38 cellular contexts compared by ENCODE assay signal in the genomic region with DNA sequence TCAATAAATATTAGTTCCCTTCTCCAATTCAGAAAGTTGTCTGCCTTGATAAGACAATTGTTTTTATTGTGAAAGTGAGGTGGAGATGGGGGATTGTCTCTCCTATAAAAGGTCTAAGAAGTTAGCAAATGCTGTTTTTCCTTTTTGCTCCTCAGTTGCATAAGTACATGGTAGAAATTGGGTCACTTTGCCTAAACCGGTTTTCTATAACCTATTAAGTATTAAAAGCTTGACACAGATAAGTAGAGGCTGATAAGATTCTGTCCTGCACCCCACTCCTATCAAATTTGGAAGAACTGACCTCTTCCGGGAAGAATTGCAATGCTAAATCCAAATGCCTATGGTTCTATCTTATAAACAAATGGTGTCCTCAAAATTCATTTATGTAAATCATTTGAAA. TPM values are rescaled to one million over a fixed set of nuclear protein-coding genes. Genes with fewer than 3 reads are reported as not detected.
"Had no signal": no experiment of that assay in that cellular context is flagged by ENCODE, and none has a peak within 500 bp of the region (broad histone marks: within the 10 kb centered on the region; RNA-seq: fewer than 3 reads in every experiment).

No MANE protein-coding gene starts in this region.

- H3K4me3 ChIP-seq: MG63 had no signal

- H3K36me3 ChIP-seq: MG63 had no signal

- H3K27me3 ChIP-seq: MG63 had no signal

- DNase-seq: Karpas-422, Kasumi-1, MG63, MM.1S, MV-4-11, NCI-H1048, NCI-H1092, NCI-H1092 treated with DMSO at 0.1 percent for 48 hours, NCI-H1105, NCI-H1105 treated with DMSO at 0.1 percent for 48 hours, NCI-H1417, NCI-H1417 treated with DMSO at 0.1 percent for 48 hours, NCI-H1436, NCI-H1436 treated with DMSO at 0.1 percent for 48 hours, NCI-H146, NCI-H1694, NCI-H1694 treated with DMSO at 0.1 percent for 48 hours, NCI-H187, NCI-H187 treated with DMSO at 0.1 percent for 48 hours, NCI-H1930, NCI-H2029, NCI-H2029 treated with DMSO at 0.1 percent for 48 hours, NCI-H2081, NCI-H2081 treated with DMSO at 0.1 percent for 48 hours, NCI-H2107, NCI-H2171, NCI-H2171 treated with DMSO at 0.1 percent for 48 hours, NCI-H2227 treated with DMSO at 0.1 percent for 48 hours, NCI-H226, NCI-H345, NCI-H446, NCI-H446 treated with DMSO at 0.1 percent for 48 hours, NCI-H510A, NCI-H510A treated with DMSO at 0.1 percent for 48 hours, NCI-H524 had no signal

RNA-seq across cellular contexts. Expression of a gene that starts 7.0 kb away (rescaled TPM):
- total RNA-seq: LHCN-M2, MCF 10A, NCI-H460 had no signal
